Comparison of ENCODE assay signal across 25 cellular contexts in the genomic region with DNA sequence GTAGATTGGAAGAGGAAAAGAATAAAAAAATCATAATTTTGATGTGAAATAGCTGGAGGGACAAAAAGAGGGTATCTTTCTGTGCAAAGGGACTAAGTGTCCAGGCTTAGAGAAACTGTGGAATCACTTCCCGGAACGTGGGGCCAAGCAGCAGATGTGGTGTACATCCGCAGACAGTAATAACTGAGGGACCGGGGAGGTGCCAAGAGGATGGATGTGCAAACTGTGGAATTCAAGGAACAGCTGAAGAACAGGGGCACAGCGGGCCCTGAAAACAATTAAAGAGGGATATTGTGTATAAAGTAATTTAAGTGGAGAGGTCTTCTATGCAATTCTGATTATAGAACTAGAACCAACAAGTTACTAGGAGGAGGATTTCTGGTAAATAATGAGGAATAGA.
DNase-seq lines count a peak whose midpoint lies in the region; FAIRE-seq and TF ChIP-seq lines count a peak whose summit lies in the region.
"Had no signal": no experiment of that assay in that cellular context is flagged by ENCODE, and none has a peak within 500 bp of the region (broad histone marks: within the 10 kb centered on the region; RNA-seq: fewer than 3 reads in every experiment).

No MANE protein-coding gene starts in this region.

- intact Hi-C loops in vagina (cut with DNase I): no loop called here

- H3K4me1 ChIP-seq in SJSA1 (replicated peaks) (peaks cover 16% of the 10 kb centered on the region), muscle layer of duodenum (ENCODE audit: control insufficient read depth in 1 of 2, insufficient read depth in 2 of 2, low read length in 2 of 2) (no peaks in the 10 kb centered on the region), vagina (no peaks in the 10 kb centered on the region)
- H3K4me1 ChIP-seq: BE2C had no signal

- FAIRE-seq in GM12891 (lab: Jason Lieb, UNC): no peak
- FAIRE-seq: GM18507, HepG2, K562 had no signal

- DNase-seq in NCI-H2171 treated with DMSO at 0.1 percent for 48 hours (lab: John Stamatoyannopoulos, UW): peak; percentile 31
- no peak for DNase-seq in NCI-H2171 (lab: John Stamatoyannopoulos, UW)
- DNase-seq in SJSA1 (ENCODE audit: low read depth in 1 of 2, low spot score in 2 of 2): peak in 1 of 2 experiments; percentile 43
- DNase-seq in vagina (ENCODE audit: extremely low spot score in 2 of 2): no peak
- DNase-seq in stimulated activated CD4-positive, alpha-beta T cell treated with anti-CD3 and anti-CD28 coated beads, Interleukin-4, amount 100 ng/mL, for 1 hour: no peak
- DNase-seq in GM12891 (ENCODE audit: insufficient read length, low spot score): no peak
- no peak for DNase-seq in C1 segment of cervical spinal cord (lab: John Stamatoyannopoulos, UW)
- DNase-seq: BE2C, Calu3, H9, Kasumi-1, NCI-H1105 treated with DMSO at 0.1 percent for 48 hours, NCI-H146, NCI-H1930, NCI-H2107, NCI-H69, RPMI8226, SHP77 had no signal

- no peaks in the 10 kb centered on the region for H3K36me3 ChIP-seq in SJSA1
- H3K36me3 ChIP-seq in muscle layer of duodenum (ENCODE audit: control insufficient read depth in 1 of 2, insufficient read depth in 2 of 2, low read length in 2 of 2): no peaks in the 10 kb centered on the region
- H3K36me3 ChIP-seq in vagina: no peaks in the 10 kb centered on the region
- H3K36me3 ChIP-seq: BE2C had no signal

- H3K27me3 ChIP-seq in SJSA1 (replicated peaks) (no peaks in the 10 kb centered on the region), muscle layer of duodenum (ENCODE audit: low read depth, low read length) (no peaks in the 10 kb centered on the region), vagina (no peaks in the 10 kb centered on the region)

- H3K27ac ChIP-seq in SJSA1 (peak overlapping the region; percentile 18), muscle layer of duodenum (ENCODE audit: low read length) (peak overlapping the region; percentile 23), vagina (peak overlapping the region; percentile 14)
- H3K27ac ChIP-seq: 22Rv1, SK-N-MC had no signal

- peaks cover 14% of the 10 kb centered on the region; the same call in 1 of the 2 replicates for H3K9me3 ChIP-seq in SJSA1 (replicated peaks)
- peaks cover 0 to 3% of the 10 kb centered on the region in 2 donors for H3K9me3 ChIP-seq in muscle layer of duodenum (ENCODE audit: control insufficient read depth in 1 of 2, low read length in 2 of 2)
- no peaks in the 10 kb centered on the region for H3K9me3 ChIP-seq in vagina
- H3K9me3 ChIP-seq: BE2C had no signal

- no peak for TF ChIP-seq CTCF in vagina (IDR thresholded peaks at IDR 0.05)

- no peak for TF ChIP-seq POLR2A in vagina (IDR thresholded peaks at IDR 0.05)
- TF ChIP-seq POLR2A in GM12891 (IDR thresholded peaks at IDR 0.05; ENCODE audit: low read depth, low read length): no peak

- H3K4me3 ChIP-seq in SJSA1 (no peak overlapping the region), muscle layer of duodenum (ENCODE audit: low read depth in 1 of 2, low read length in 2 of 2) (no peak overlapping the region), vagina (no peak overlapping the region)
- H3K4me3 ChIP-seq: GM23338, K562, SK-N-MC had no signal

TF ChIP-seq in GM12891, 5 proteins besides CTCF, POLR2A, EP300 and RAD21:
- no peak for TF ChIP-seq TAF1 (IDR thresholded peaks at IDR 0.05; ENCODE audit: low read depth, low read length)
- TF ChIP-seq POU2F2 (IDR thresholded peaks at IDR 0.05; ENCODE audit: low read depth, low read length): no peak
- no peak for TF ChIP-seq PAX5 (IDR thresholded peaks at IDR 0.05; ENCODE audit: insufficient read depth, low read length, severe bottlenecking)
- no peak for TF ChIP-seq SPI1 (IDR thresholded peaks at IDR 0.05; ENCODE audit: low read depth, low read length)
- TF ChIP-seq POLR2AphosphoS5 (IDR thresholded peaks at IDR 0.05; ENCODE audit: low read depth, low read length): no peak
